In the genomic region with DNA sequence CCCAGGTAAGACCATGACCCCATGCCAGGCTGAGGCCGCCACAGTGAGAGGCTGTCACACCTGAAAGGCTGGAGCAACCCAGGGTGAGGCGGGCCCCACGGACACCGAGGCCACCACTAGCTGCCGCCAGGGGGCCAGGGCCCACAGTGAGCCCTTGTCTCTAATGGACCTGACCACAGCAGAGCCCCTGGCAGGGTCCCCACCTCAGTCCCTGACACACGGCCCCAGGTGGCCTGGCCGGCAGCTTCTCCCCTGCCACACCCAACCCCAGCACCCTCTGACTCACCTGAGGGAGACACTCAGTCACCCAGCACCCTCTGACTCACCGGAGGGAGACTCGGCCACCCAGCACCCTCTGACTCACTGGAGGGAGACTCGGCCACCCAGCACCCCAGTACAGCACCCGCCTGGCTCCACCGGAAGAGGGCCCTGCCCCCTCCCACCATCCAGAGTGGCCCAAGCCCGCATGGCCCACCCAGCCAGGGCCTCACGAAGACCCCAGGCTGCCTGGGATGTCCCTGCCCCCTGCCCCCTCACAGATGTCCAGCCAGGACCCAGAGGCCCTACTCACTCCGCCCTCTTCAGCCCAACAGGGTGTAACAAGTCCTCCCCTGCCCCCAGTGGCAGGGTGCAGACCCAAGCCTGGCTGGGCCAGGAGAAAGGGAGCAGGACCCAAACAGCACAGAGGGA, we compare ENCODE assay signal across 8 cellular contexts. TPM values are rescaled to one million over a fixed set of nuclear protein-coding genes. Genes with fewer than 3 reads are reported as not detected.
DNase-seq lines count a peak whose midpoint lies in the region; ATAC-seq, FAIRE-seq and TF ChIP-seq lines count a peak whose summit lies in the region.

No MANE protein-coding gene starts in this region.

- no peak overlapping the region for H3K4me2 ChIP-seq in trophoblast cell (ENCODE audit: low read length)

- no peak overlapping the region for H2BK12ac ChIP-seq in trophoblast cell (ENCODE audit: low read length)

- H3K14ac ChIP-seq in trophoblast cell (ENCODE audit: low read length), result no peak overlapping the region

- intact Hi-C loops in breast epithelium (cut with DNase I; ENCODE audit: low total_unique reads), result no loop called here

- no peak overlapping the region for H4K12ac ChIP-seq in trophoblast cell (ENCODE audit: low read depth, low read length)

- FAIRE-seq in D721Med (lab: Jason Lieb, UNC), result no peak
- FAIRE-seq in GM12891 (lab: Jason Lieb, UNC), result no peak

- no CpG with 5 or more reads among the region's 15 CpGs for WGBS in trophoblast cell (ENCODE audit: extremely low coverage, insufficient coverage, insufficient read length)

- H4K91ac ChIP-seq in trophoblast cell (ENCODE audit: low read depth, low read length), result no peak overlapping the region

- no peak for ATAC-seq in GM21367 (IDR thresholded peaks at IDR 0.05; ENCODE audit: unreplicated experiment)

- no peaks in the 10 kb centered on the region for H3K9me3 ChIP-seq in NT2/D1 (ENCODE audit: insufficient read depth, low read length)
- H3K9me3 ChIP-seq in breast epithelium, result no peaks in the 10 kb centered on the region
- H3K9me3 ChIP-seq in trophoblast cell (ENCODE audit: insufficient read depth, low read depth, low read length), result peaks cover 10% of the 10 kb centered on the region

- H2BK5ac ChIP-seq in trophoblast cell (ENCODE audit: low read depth, low read length, poor library complexity), result no peak overlapping the region

- TF ChIP-seq POLR2A in breast epithelium (IDR thresholded peaks at IDR 0.05) (no peak), GM12891 (IDR thresholded peaks at IDR 0.05; ENCODE audit: low read depth, low read length) (no peak)

- H3K4me1 ChIP-seq in NT2/D1 (ENCODE audit: insufficient read depth, insufficient read length) (peaks cover 8% of the 10 kb centered on the region), breast epithelium (peaks cover 9 to 26% of the 10 kb centered on the region in 2 donors), trophoblast cell (ENCODE audit: control insufficient read depth in 1 of 2, insufficient read depth in 2 of 2, low read length in 2 of 2) (peaks cover 14 to 31% of the 10 kb centered on the region in 2 experiments)

- no peak overlapping the region for H2AFZ ChIP-seq in trophoblast cell (ENCODE audit: insufficient read depth, low read length, poor library complexity)

- peak overlapping the region; percentile 12 for H3K18ac ChIP-seq in trophoblast cell (ENCODE audit: low read length)

- peak; percentile 21 for TF ChIP-seq CTCF in D721Med (IDR thresholded peaks at IDR 0.05; ENCODE audit: insufficient read depth, missing control alignments)
- TF ChIP-seq CTCF in breast epithelium (IDR thresholded peaks at IDR 0.05), result peak in 2 of 3 donors; percentile 26 to 39

- H3K79me2 ChIP-seq in trophoblast cell (ENCODE audit: control insufficient read depth, insufficient read depth, low read length, poor library complexity), result peaks cover 28% of the 10 kb centered on the region

- H3K27me3 ChIP-seq in NT2/D1 (ENCODE audit: insufficient read depth, insufficient read length), result no peaks in the 10 kb centered on the region
- H3K27me3 ChIP-seq in breast epithelium, result no peaks in the 10 kb centered on the region
- no peaks in the 10 kb centered on the region for H3K27me3 ChIP-seq in trophoblast cell (ENCODE audit: insufficient read depth, low read length)

- H3K4me3 ChIP-seq in NT2/D1 (ENCODE audit: insufficient read length, low read depth), result no peak overlapping the region
- no peak overlapping the region for H3K4me3 ChIP-seq in breast epithelium
- H3K4me3 ChIP-seq in trophoblast cell (ENCODE audit: low read depth, low read length), result no peak overlapping the region

- no peak overlapping the region for H4K8ac ChIP-seq in trophoblast cell (ENCODE audit: low read depth, low read length)

- peak overlapping the region; percentile 32 for H3K9ac ChIP-seq in NT2/D1 (ENCODE audit: insufficient read length, low read depth)
- no peak overlapping the region for H3K9ac ChIP-seq in trophoblast cell (ENCODE audit: low read length)

- H3K79me1 ChIP-seq in trophoblast cell (ENCODE audit: low read length), result peaks cover 12% of the 10 kb centered on the region

- no peak overlapping the region for H3K23ac ChIP-seq in trophoblast cell (ENCODE audit: low read length)

- H3K36me3 ChIP-seq in NT2/D1 (ENCODE audit: insufficient read depth, insufficient read length, low read length) (peaks cover 24% of the 10 kb centered on the region), breast epithelium (no peaks in the 10 kb centered on the region), trophoblast cell (ENCODE audit: control insufficient read depth in 1 of 2, insufficient read depth in 2 of 2, low read length in 2 of 2) (peaks cover 24 to 27% of the 10 kb centered on the region in 2 experiments)

- no peak overlapping the region for H2BK120ac ChIP-seq in trophoblast cell (ENCODE audit: insufficient read depth, low read length, poor library complexity)

- DNase-seq in D721Med (ENCODE audit: insufficient read length, low spot score) (no peak), NT2/D1 (ENCODE audit: low read depth, low spot score) (no peak), breast epithelium (ENCODE audit: low spot score in 2 of 2) (no peak), trophoblast cell (peak; percentile 90 to 92), GDM1 (lab: John Stamatoyannopoulos, UW) (no peak), GM12891 (ENCODE audit: insufficient read length, low spot score) (no peak)
- DNase-seq in effector CD8-positive, alpha-beta T cell (lab: John Stamatoyannopoulos, UW), result no peak

- H2AK5ac ChIP-seq in trophoblast cell (ENCODE audit: low read length), result no peak overlapping the region

- H3K4ac ChIP-seq in trophoblast cell (ENCODE audit: low read depth, low read length), result peak overlapping the region; percentile 26

- H3K27ac ChIP-seq in breast epithelium (peak overlapping the region; percentile 66 to 68), trophoblast cell (ENCODE audit: low read depth, low read length) (no peak overlapping the region)

TF ChIP-seq in GM12891, 5 proteins besides CTCF, POLR2A, EP300 and RAD21:
- TF ChIP-seq SPI1 (IDR thresholded peaks at IDR 0.05; ENCODE audit: low read depth, low read length) (no peak), POLR2AphosphoS5 (IDR thresholded peaks at IDR 0.05; ENCODE audit: low read depth, low read length) (no peak), PAX5 (IDR thresholded peaks at IDR 0.05; ENCODE audit: insufficient read depth, low read length, severe bottlenecking) (no peak), POU2F2 (IDR thresholded peaks at IDR 0.05; ENCODE audit: low read depth, low read length) (no peak), TAF1 (IDR thresholded peaks at IDR 0.05; ENCODE audit: low read depth, low read length) (no peak)

RNA-seq across cellular contexts. Expression of a gene that starts 4.4 kb away (rescaled TPM):
- total RNA-seq in breast epithelium, result 10 to 100 TPM; 55.2 to 70.1 (median 55.2) TPM
- 49.5 and 53.4 TPM in 2 replicates for polyA plus RNA-seq in trophoblast cell (2013)
- 11.5 TPM for polyA plus RNA-seq in GM12891 (2012; ENCODE audit: low read depth, missing spikeins)

RNA-seq across cellular contexts. Expression of a gene that starts 13.5 kb away (rescaled TPM):
- total RNA-seq in breast epithelium, result 100 to 1,000 TPM in 1 of 3 donors, 10 to 100 TPM in 2; 93.4 to 308 (median 99.8) TPM
- 198 and 200 TPM in 2 replicates for polyA plus RNA-seq in trophoblast cell (2013)
- polyA plus RNA-seq in GM12891 (2012; ENCODE audit: low read depth, missing spikeins), result 2.3 TPM

RNA-seq across cellular contexts. Expression of a gene that starts 13.7 kb away (rescaled TPM):
- total RNA-seq in breast epithelium, result under 1 TPM in 2 of 3 donors, not detected in 1; 0.16 to 0.33 TPM
- 0.17 and 0.21 TPM in 2 replicates for polyA plus RNA-seq in trophoblast cell (2013)
- polyA plus RNA-seq in GM12891 (2012; ENCODE audit: low read depth, missing spikeins), result 0.50 TPM

RNA-seq across cellular contexts. Expression of a gene that starts 20.2 kb away (rescaled TPM):
- 10 to 100 TPM in 2 of 3 donors, 1 to 10 TPM in 1; 9.0 to 16.4 (median 13.4) TPM for total RNA-seq in breast epithelium
- polyA plus RNA-seq in trophoblast cell (2013), result 20.9 and 21.3 TPM in 2 replicates
- polyA plus RNA-seq in GM12891 (2012; ENCODE audit: low read depth, missing spikeins), result 11.6 TPM

RNA-seq across cellular contexts. Expression of a gene that starts 20.4 kb away (rescaled TPM):
- total RNA-seq in breast epithelium, result 100 to 1,000 TPM in 2 of 3 donors, 10 to 100 TPM in 1; 68.6 to 125 (median 119) TPM
- polyA plus RNA-seq in trophoblast cell (2013), result 86.5 and 92.0 TPM in 2 replicates
- 53.4 TPM for polyA plus RNA-seq in GM12891 (2012; ENCODE audit: low read depth, missing spikeins)

Comparison
In these comparisons a context has a peak if more than half of its experiments do, and no peak if none do; other contexts are left out.
1. DNase-seq: peak in trophoblast cell (2 of 2); none in D721Med (single experiment), NT2/D1 (single experiment), breast epithelium (0 of 2), effector CD8-positive, alpha-beta T cell (single experiment), GDM1 (single experiment) and GM12891 (single experiment).